ENCODE assay signal across 24 cellular contexts in the genomic region with DNA sequence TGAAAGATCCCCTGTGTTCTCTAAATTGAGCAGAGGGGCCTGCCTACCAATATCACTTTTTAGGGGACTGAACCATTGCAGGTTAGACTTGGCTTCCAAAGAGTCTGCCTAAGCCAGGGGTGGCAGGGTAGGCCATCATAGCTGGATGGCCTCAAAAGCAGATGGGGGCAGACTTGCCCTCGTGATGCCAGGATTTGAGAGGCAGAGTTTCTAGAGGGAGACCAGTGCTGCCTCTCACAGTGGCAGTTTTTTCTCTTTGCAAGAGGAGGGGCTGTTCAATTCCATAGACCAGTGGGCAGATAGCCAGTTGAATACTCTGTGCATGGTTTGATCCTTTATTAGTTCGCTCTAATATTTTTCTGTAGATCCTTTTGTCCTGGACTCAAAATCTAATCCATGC. TPM values are rescaled to one million over a fixed set of nuclear protein-coding genes. Genes with fewer than 3 reads are reported as not detected.
"Had no signal": no experiment of that assay in that cellular context is flagged by ENCODE, and none has a peak within 500 bp of the region (broad histone marks: within the 10 kb centered on the region; RNA-seq: fewer than 3 reads in every experiment).

No MANE protein-coding gene starts in this region.

- H3K4me1 ChIP-seq: ascending aorta, colonic mucosa, neural progenitor cell, prostate gland had no signal

- H3K4me2 ChIP-seq: neural progenitor cell had no signal

- H3K4me1 Mint-ChIP-seq: activated CD4-positive, alpha-beta memory T cell treated with anti-CD3 and anti-CD28 coated beads, Interleukin-2, amount 10 ng/mL, durations not matched to agents 7 days and 5 days; central memory CD8-positive, alpha-beta T cell; naive B cell; neural progenitor cell had no signal

- ATAC-seq: activated T-cell treated with anti-CD3 and anti-CD28 coated beads, Interleukin-2, amount 50 U/mL, for 72 hours; mucosa of descending colon; stimulated activated naive CD8-positive, alpha-beta T cell treated with anti-CD3 and anti-CD28 coated beads, Interleukin-15, Interleukin-2, amounts not matched to agents 100 U/mL and 50 U/mL, for 24 hours had no signal

- H3K36me3 Mint-ChIP-seq: naive B cell had no signal

- H3K27ac ChIP-seq: ascending aorta, colonic mucosa, neural progenitor cell, prostate gland, tibial artery had no signal

- H3K36me3 ChIP-seq: ascending aorta, colonic mucosa, neural progenitor cell, prostate gland, tibial artery had no signal

- FAIRE-seq: endometrium, frontal cortex had no signal

- H3K9me3 Mint-ChIP-seq: activated CD4-positive, alpha-beta memory T cell treated with anti-CD3 and anti-CD28 coated beads, Interleukin-2, amount 10 ng/mL, durations not matched to agents 7 days and 5 days; activated T-cell treated with anti-CD3 and anti-CD28 coated beads, Interleukin-2, amount 50 U/mL, for 72 hours; central memory CD8-positive, alpha-beta T cell; naive B cell; neural progenitor cell had no signal

- H3K4me3 Mint-ChIP-seq: activated CD4-positive, alpha-beta memory T cell treated with anti-CD3 and anti-CD28 coated beads, Interleukin-2, amount 10 ng/mL, durations not matched to agents 7 days and 5 days; activated T-cell treated with anti-CD3 and anti-CD28 coated beads, Interleukin-2, amount 50 U/mL, for 72 hours; central memory CD8-positive, alpha-beta T cell; naive B cell; neural progenitor cell had no signal

- H3K27me3 Mint-ChIP-seq: activated CD4-positive, alpha-beta memory T cell treated with anti-CD3 and anti-CD28 coated beads, Interleukin-2, amount 10 ng/mL, durations not matched to agents 7 days and 5 days; naive B cell had no signal

- H3K27me3 ChIP-seq: ascending aorta, colonic mucosa, neural progenitor cell, tibial artery had no signal

- H2AFZ ChIP-seq: neural progenitor cell had no signal

- H3K4me3 ChIP-seq: ascending aorta, colonic mucosa, mucosa of descending colon, neural progenitor cell, prostate gland, tibial artery had no signal

- DNase-seq: activated CD4-positive, alpha-beta memory T cell treated with anti-CD3 and anti-CD28 coated beads, Interleukin-2, amount 10 ng/mL, durations not matched to agents 7 days and 5 days; activated CD4-positive, alpha-beta T cell treated with anti-CD3 and anti-CD28 coated beads for 48 hours; activated CD4-positive, CD25-positive, alpha-beta regulatory T cell; activated CD8-positive, alpha-beta memory T cell treated with anti-CD3 and anti-CD28 coated beads, Interleukin-2, amount 50 U/mL, for 48 hours; activated effector memory CD4-positive, alpha-beta T cell treated with anti-CD3 and anti-CD28 coated beads, Interleukin-2, amount 50 U/mL, for 16 hours; activated naive CD4-positive, alpha-beta T cell treated with anti-CD3 and anti-CD28 coated beads, Interleukin-2, amount 50 U/mL, for 16 hours; activated T-cell treated with anti-CD3 and anti-CD28 coated beads, Interleukin-2, amount 50 U/mL, for 72 hours; colonic mucosa; erythroblast; head of caudate nucleus; left ventricle myocardium superior; mucosa of descending colon; naive B cell; stimulated activated naive CD8-positive, alpha-beta T cell treated with anti-CD3 and anti-CD28 coated beads, Interleukin-15, Interleukin-2, amounts not matched to agents 100 U/mL and 50 U/mL, for 24 hours; substantia nigra; tibial artery had no signal

- H3K9ac ChIP-seq: neural progenitor cell had no signal

- H3K9me3 ChIP-seq: ascending aorta, colonic mucosa, mucosa of descending colon, prostate gland, tibial artery had no signal

- H3K27ac Mint-ChIP-seq: activated CD4-positive, alpha-beta memory T cell treated with anti-CD3 and anti-CD28 coated beads, Interleukin-2, amount 10 ng/mL, durations not matched to agents 7 days and 5 days; activated T-cell treated with anti-CD3 and anti-CD28 coated beads, Interleukin-2, amount 50 U/mL, for 72 hours; neural progenitor cell had no signal

RNA-seq across cellular contexts. Expression of a gene that starts 23.8 kb away (rescaled TPM):
- total RNA-seq: ascending aorta, frontal cortex, left ventricle myocardium superior, mucosa of descending colon, skeletal muscle tissue, urinary bladder had no signal
